ENCODE assay signal across 15 cellular contexts in the genomic region with DNA sequence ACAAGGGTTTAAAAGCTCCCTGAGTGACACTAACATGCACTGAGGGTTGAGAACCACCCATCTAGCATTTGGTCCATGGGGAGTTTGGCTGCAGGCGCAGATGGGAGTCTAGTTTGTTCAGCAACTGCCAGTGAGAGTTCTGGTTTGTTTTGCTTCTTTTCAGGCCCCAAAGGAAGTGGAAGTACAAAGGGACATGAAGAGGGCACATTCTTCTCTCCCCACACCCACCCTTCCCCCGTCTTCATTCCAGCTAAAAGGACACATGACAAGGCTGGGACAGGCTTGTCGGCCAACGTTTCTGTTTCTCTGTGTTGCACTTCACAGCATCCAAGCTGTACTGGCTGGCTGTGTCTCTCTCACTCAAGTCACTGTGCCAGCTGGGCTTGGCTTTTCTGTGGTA. TPM values are rescaled to one million over a fixed set of nuclear protein-coding genes. Genes with fewer than 3 reads are reported as not detected.
DNase-seq lines count a peak whose midpoint lies in the region; ATAC-seq and TF ChIP-seq lines count a peak whose summit lies in the region.
"Had no signal": no experiment of that assay in that cellular context is flagged by ENCODE, and none has a peak within 500 bp of the region (broad histone marks: within the 10 kb centered on the region; RNA-seq: fewer than 3 reads in every experiment).

No MANE protein-coding gene starts in this region.

- no peaks in the 10 kb centered on the region for H3K36me3 Mint-ChIP-seq in glutamatergic neuron (ENCODE audit: unreplicated experiment)
- H3K36me3 Mint-ChIP-seq: stimulated activated naive B cell treated with anti-CD40 and anti-IgM and Interleukin-4, amounts not matched to agents 10 μg/mL and 1 μg/mL and 100 μg/mL, for 72 hours had no signal

- DNase-seq in DND-41: peak; percentile 16
- DNase-seq in caudate nucleus (lab: John Stamatoyannopoulos, UW): peak in 53 of 61 donors; percentile 23 to 87 (median 65)
- peak; percentile 70 for DNase-seq in inferior parietal cortex (ENCODE audit: extremely low spot score)
- DNase-seq in psoas muscle: peak in 1 of 2 donors; percentile 46
- no peak for DNase-seq in NCI-H2107 (lab: John Stamatoyannopoulos, UW)
- DNase-seq in activated T-cell treated with anti-CD3 and anti-CD28 coated beads, Interleukin-2, amount 50 U/mL, for 48 hours: no peak
- no peak for DNase-seq in glutamatergic neuron
- DNase-seq: foreskin fibroblast; NCI-H1694 treated with DMSO at 0.1 percent for 48 hours; stimulated activated naive B cell treated with anti-CD40 and anti-IgM and Interleukin-4, amounts not matched to agents 10 μg/mL and 1 μg/mL and 100 μg/mL, for 72 hours; T-helper 9 cell had no signal

- no peak overlapping the region for H3K9ac ChIP-seq in DND-41 (ENCODE audit: low read depth, low read length)

- H3K27me3 Mint-ChIP-seq in glutamatergic neuron (ENCODE audit: unreplicated experiment): no peaks in the 10 kb centered on the region
- H3K27me3 Mint-ChIP-seq: stimulated activated naive B cell treated with anti-CD40 and anti-IgM and Interleukin-4, amounts not matched to agents 10 μg/mL and 1 μg/mL and 100 μg/mL, for 72 hours had no signal

- peaks cover 4% of the 10 kb centered on the region for H3K4me1 ChIP-seq in DND-41 (ENCODE audit: insufficient read depth, low read length)
- H3K4me1 ChIP-seq in psoas muscle: no peaks in the 10 kb centered on the region

- 27 to 44% (median 30%) methylated on average over 4 of the region's 4 CpGs for WGBS in psoas muscle, 3 donors

- H3K4me2 ChIP-seq in DND-41 (ENCODE audit: insufficient read depth, low read length): no peak overlapping the region

- H3K9me3 ChIP-seq in DND-41 (ENCODE audit: insufficient read depth, low read length, severe bottlenecking) (no peaks in the 10 kb centered on the region), psoas muscle (no peaks in the 10 kb centered on the region)

- H3K79me2 ChIP-seq in DND-41 (ENCODE audit: insufficient read depth, low read length): no peaks in the 10 kb centered on the region

- no peak overlapping the region for H3K4me3 ChIP-seq in DND-41 (ENCODE audit: low read depth in 1 of 2, low read length in 2 of 2)
- no peak overlapping the region for H3K4me3 ChIP-seq in psoas muscle
- H3K4me3 ChIP-seq: cardiac muscle cell had no signal

- TF ChIP-seq CTCF in DND-41 (IDR thresholded peaks at IDR 0.05; ENCODE audit: borderline replicate concordance, extremely low read depth, low read length, poor library complexity, severe bottlenecking) (no peak), psoas muscle (IDR thresholded peaks at IDR 0.05) (no peak), glutamatergic neuron (IDR thresholded peaks at IDR 0.05; ENCODE audit: partially characterized antibody, unreplicated experiment) (no peak)

- H3K36me3 ChIP-seq in DND-41 (ENCODE audit: insufficient read depth, low read length): no peaks in the 10 kb centered on the region
- no peaks in the 10 kb centered on the region for H3K36me3 ChIP-seq in psoas muscle (ENCODE audit: insufficient read depth in 1 of 2, low read depth in 1 of 2)
- H3K36me3 ChIP-seq: cardiac muscle cell had no signal

- H3K27ac Mint-ChIP-seq in glutamatergic neuron (ENCODE audit: unreplicated experiment): no peak overlapping the region
- H3K27ac Mint-ChIP-seq: stimulated activated naive B cell treated with anti-CD40 and anti-IgM and Interleukin-4, amounts not matched to agents 10 μg/mL and 1 μg/mL and 100 μg/mL, for 72 hours had no signal

- intact Hi-C loops in psoas muscle (cut with DNase I): no loop called here

- no peak overlapping the region for H3K4me3 Mint-ChIP-seq in glutamatergic neuron (ENCODE audit: unreplicated experiment)
- H3K4me3 Mint-ChIP-seq: stimulated activated naive B cell treated with anti-CD40 and anti-IgM and Interleukin-4, amounts not matched to agents 10 μg/mL and 1 μg/mL and 100 μg/mL, for 72 hours had no signal

- H3K27me3 ChIP-seq in DND-41 (ENCODE audit: insufficient read depth, low read length, poor library complexity) (peaks cover 5% of the 10 kb centered on the region), psoas muscle (ENCODE audit: insufficient read depth in 3 of 3, low read length in 2 of 3) (no peaks in the 10 kb centered on the region)

- peaks cover 2% of the 10 kb centered on the region for H3K9me3 Mint-ChIP-seq in glutamatergic neuron (ENCODE audit: unreplicated experiment)
- H3K9me3 Mint-ChIP-seq: stimulated activated naive B cell treated with anti-CD40 and anti-IgM and Interleukin-4, amounts not matched to agents 10 μg/mL and 1 μg/mL and 100 μg/mL, for 72 hours had no signal

- no peaks in the 10 kb centered on the region for H4K20me1 ChIP-seq in DND-41 (ENCODE audit: insufficient read depth, low read length)

- ATAC-seq in DND-41 (ENCODE audit: insufficient read depth, low read depth): peak; percentile 50
- ATAC-seq in psoas muscle: peak in 3 of 4 donors; percentile 22 to 43 (median 43)
- ATAC-seq in HG03521 (IDR thresholded peaks at IDR 0.05; ENCODE audit: unreplicated experiment): no peak
- ATAC-seq: stimulated activated naive B cell treated with anti-CD40 and anti-IgM and Interleukin-4, amounts not matched to agents 10 μg/mL and 1 μg/mL and 100 μg/mL, for 72 hours had no signal

- H3K27ac ChIP-seq in DND-41 (ENCODE audit: low read length): no peak overlapping the region
- peak overlapping the region; percentile 96 for H3K27ac ChIP-seq in caudate nucleus (ENCODE audit: low read depth, low read length)
- peak overlapping the region; percentile 10 for H3K27ac ChIP-seq in psoas muscle
- H3K27ac ChIP-seq: cardiac muscle cell had no signal

- peaks cover 4% of the 10 kb centered on the region for H3K4me1 Mint-ChIP-seq in glutamatergic neuron (ENCODE audit: low read depth, unreplicated experiment)

- peak overlapping the region; percentile 39 for H2AFZ ChIP-seq in DND-41 (ENCODE audit: low read depth, low read length)

RNA-seq across cellular contexts. Expression of a gene that starts 8.2 kb away (rescaled TPM):
- total RNA-seq in psoas muscle (10 to 100 TPM; 29.0 to 55.3 (median 41.3) TPM), glutamatergic neuron (ENCODE audit: unreplicated experiment) (1.6 TPM)
- 10 to 100 TPM in 2 of 3 donors, 1 to 10 TPM in 1; 9.8 to 22.5 (median 20.1) TPM for polyA plus RNA-seq in psoas muscle

RNA-seq across cellular contexts. Expression of a gene that starts 14.7 kb away (rescaled TPM):
- 10 to 100 TPM; 26.6 to 35.3 (median 29.7) TPM for total RNA-seq in psoas muscle
- 10 to 100 TPM; 17.7 to 24.8 (median 21.7) TPM for polyA plus RNA-seq in psoas muscle
- 45.2 TPM for total RNA-seq in glutamatergic neuron (ENCODE audit: unreplicated experiment)

RNA-seq across cellular contexts. Expression of a gene that starts 32.2 kb away (rescaled TPM):
- total RNA-seq in psoas muscle (not detected), glutamatergic neuron (ENCODE audit: unreplicated experiment) (0.39 TPM)
- polyA plus RNA-seq in psoas muscle: not detected
- total RNA-seq: cardiac muscle cell, Daoy, mucosa of gallbladder had no signal
- polyA plus RNA-seq: cardiac muscle cell had no signal

RNA-seq across cellular contexts. Expression of a gene that starts 56.4 kb away (rescaled TPM):
- total RNA-seq in psoas muscle (not detected), glutamatergic neuron (ENCODE audit: unreplicated experiment) (1.1 TPM)
- not detected for polyA plus RNA-seq in psoas muscle
- total RNA-seq: cardiac muscle cell, Daoy, mucosa of gallbladder had no signal
- polyA plus RNA-seq: cardiac muscle cell had no signal

Comparison
In these comparisons a context has a peak if more than half of its experiments do, and no peak if none do; other contexts are left out.
1. DNase-seq: peak in DND-41 (single experiment), caudate nucleus (53 of 61) and inferior parietal cortex (single experiment); none in NCI-H2107 (single experiment), activated T-cell treated with anti-CD3 and anti-CD28 coated beads, Interleukin-2, amount 50 U/mL, for 48 hours (0 of 2) and glutamatergic neuron (single experiment).
2. RNA of a gene that starts 8.2 kb away (total RNA-seq): 29.0 to 55.3 TPM in psoas muscle; 1.6 TPM in glutamatergic neuron (single experiment); every median in the first group is over 10 times any median in the second.